ENCODE assay signal across 27 cellular contexts in genomic region chr3:100221159-100221558, GRCh38.
"Had no signal": no experiment of that assay in that cellular context is flagged by ENCODE, and none has a peak within 500 bp of the region (broad histone marks: within the 10 kb centered on the region; RNA-seq: fewer than 3 reads in every experiment).

No MANE protein-coding gene starts in this region.

- H3K36me3 ChIP-seq: adrenal gland, breast epithelium had no signal

- H3K27me3 ChIP-seq: adrenal gland, body of pancreas, breast epithelium had no signal

- H3K4me3 ChIP-seq: adrenal gland, body of pancreas, breast epithelium, coronary artery, K562 had no signal

- H3K27ac ChIP-seq: adrenal gland, body of pancreas, breast epithelium, coronary artery had no signal

- DNase-seq: activated CD4-positive, alpha-beta T cell treated with anti-CD3 and anti-CD28 coated beads for 36 hours; activated CD4-positive, alpha-beta T cell treated with anti-CD3 and anti-CD28 coated beads, Interleukin-2, amount 10 ng/mL, durations not matched to agents 7 days and 5 days; activated CD4-positive, alpha-beta T cell treated with anti-CD3 and anti-CD28 coated beads, Interleukin-2, amount 50 U/mL, for 48 hours; activated effector memory CD4-positive, alpha-beta T cell treated with anti-CD3 and anti-CD28 coated beads, Interleukin-2, amount 50 U/mL, for 16 hours; activated naive CD4-positive, alpha-beta T cell; activated naive CD4-positive, alpha-beta T cell treated with anti-CD3 and anti-CD28 coated beads, Interleukin-2, amount 50 U/mL, for 16 hours; activated T-cell treated with anti-CD3 and anti-CD28 coated beads, Interleukin-2, amount 50 U/mL, for 1 hour; activated T-cell treated with anti-CD3 and anti-CD28 coated beads, Interleukin-2, amount 50 U/mL, for 72 hours; adrenal gland; body of pancreas; MV-4-11; NCI-H1092 treated with DMSO at 0.1 percent for 48 hours; NCI-H1417 treated with DMSO at 0.1 percent for 48 hours; NCI-H1694; NCI-H1930; NCI-H2081 treated with DMSO at 0.1 percent for 48 hours; NCI-H345; NCI-H524 treated with DMSO at 0.1 percent for 48 hours; NCI-H82; OCI-M1; Right ventricle myocardium superior had no signal

- ATAC-seq: activated CD4-positive, alpha-beta T cell treated with anti-CD3 and anti-CD28 coated beads for 36 hours; activated CD4-positive, CD25-positive, alpha-beta regulatory T cell treated with anti-CD3 and anti-CD28 coated beads, Interleukin-2, amount 50 U/mL, for 24 hours; activated T-cell treated with anti-CD3 and anti-CD28 coated beads, Interleukin-2, amount 50 U/mL, for 72 hours; activated T-helper 17 cell treated with anti-CD3 and anti-CD28 coated beads, Interleukin-2, amount 50 U/mL, for 72 hours; body of pancreas; K562; WTC11 had no signal

- H3K9me3 ChIP-seq: adrenal gland had no signal

- H3K4me1 ChIP-seq: adrenal gland, body of pancreas, breast epithelium had no signal
